In the genomic region with DNA sequence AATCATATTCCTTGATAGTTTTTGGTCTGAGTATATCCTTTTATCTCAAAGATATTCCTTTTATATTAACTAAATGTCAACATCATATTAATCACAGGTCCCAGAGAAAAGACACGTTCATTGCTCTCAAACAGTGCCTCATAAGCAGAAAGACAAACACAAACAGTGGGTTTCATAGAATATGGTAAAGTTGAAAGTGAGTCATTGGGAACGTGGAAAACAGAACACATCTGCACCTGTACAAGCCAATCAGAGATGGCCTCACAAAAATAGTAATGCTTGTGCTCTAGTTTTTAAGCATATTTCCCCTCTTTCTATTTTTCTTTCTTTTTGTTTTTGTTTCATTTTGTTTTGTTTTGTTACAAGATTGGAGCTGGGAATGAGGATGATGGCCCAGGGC, we compare ENCODE assay signal across 22 cellular contexts.
"Had no signal": no experiment of that assay in that cellular context is flagged by ENCODE, and none has a peak within 500 bp of the region (broad histone marks: within the 10 kb centered on the region; RNA-seq: fewer than 3 reads in every experiment).

No MANE protein-coding gene starts in this region.

- H3K9me3 ChIP-seq: MG63, SJCRH30 had no signal

- ATAC-seq: HepG2, Panc1, PC-3, Right ventricle myocardium inferior, SK-N-SH treated with all-trans-retinoic acid at 6 μM for 48 hours had no signal

- DNase-seq: IMR-90; Karpas-422; KG1; MG63; NCI-H1092 treated with DMSO at 0.1 percent for 48 hours; NCI-H1436; NCI-H187; NCI-H2029; NCI-H2081 treated with DMSO at 0.1 percent for 48 hours; NCI-H2171; NCI-H345; NCI-H446 treated with DMSO at 0.1 percent for 48 hours; NCI-H510A treated with DMSO at 0.1 percent for 48 hours; NCI-H526; NK-92 treated with Interleukin-12 subunit alpha and Interleukin-12 subunit beta, amount 100 ng/mL, for 24 hours; PC-3; SHP77 treated with DMSO at 0.1 percent for 48 hours had no signal

- H3K27me3 ChIP-seq: MG63, SJCRH30 had no signal

- H3K4me3 ChIP-seq: MG63, SJCRH30 had no signal

- H3K27ac ChIP-seq: SJCRH30 had no signal

- H3K36me3 ChIP-seq: MG63, SJCRH30 had no signal
